24 cellular contexts compared by ENCODE assay signal in genomic region chr3:98029083-98029482, GRCh38. TPM values are rescaled to one million over a fixed set of nuclear protein-coding genes. Genes with fewer than 3 reads are reported as not detected.
DNase-seq lines count a peak whose midpoint lies in the region; ATAC-seq and TF ChIP-seq lines count a peak whose summit lies in the region.
"Had no signal": no experiment of that assay in that cellular context is flagged by ENCODE, and none has a peak within 500 bp of the region (broad histone marks: within the 10 kb centered on the region; RNA-seq: fewer than 3 reads in every experiment).

No MANE protein-coding gene starts in this region.

- TF ChIP-seq CTCF in type B pancreatic cell (conservative IDR thresholded peaks at IDR 0.05): no peak

- peaks cover 14% of the 10 kb centered on the region for H3K4me1 ChIP-seq in CD4-positive, CD25-positive, alpha-beta regulatory T cell (ENCODE audit: control insufficient read depth, insufficient read depth, low read length, poor library complexity, severe bottlenecking)
- H3K4me1 ChIP-seq: tibial nerve had no signal

- ATAC-seq in CD4-positive, CD25-positive, alpha-beta regulatory T cell (ENCODE audit: low read depth in 2 of 2): peak in 1 of 2 donors; percentile 43
- peak; percentile 52 to 80 (median 76) for ATAC-seq in T-cell (replicated peaks in 1 of 4)
- no peak for ATAC-seq in HG02623 (IDR thresholded peaks at IDR 0.05; ENCODE audit: unreplicated experiment)

- no peaks in the 10 kb centered on the region for H3K27me3 ChIP-seq in CD4-positive, CD25-positive, alpha-beta regulatory T cell (ENCODE audit: control insufficient read depth, insufficient read depth, low read length)
- H3K27me3 ChIP-seq: tibial nerve had no signal

- peak overlapping the region; percentile 67 for H3K27ac ChIP-seq in CD4-positive, CD25-positive, alpha-beta regulatory T cell (ENCODE audit: insufficient read depth, low read length, poor library complexity, severe bottlenecking)
- H3K27ac ChIP-seq: 22Rv1, cardiac muscle cell, HL-60, tibial nerve had no signal

- no peaks in the 10 kb centered on the region for H3K9me3 Mint-ChIP-seq in CD4-positive, CD25-positive, alpha-beta regulatory T cell
- H3K9me3 Mint-ChIP-seq in T-cell (no peaks in the 10 kb centered on the region), type B pancreatic cell (no peaks in the 10 kb centered on the region)

- H3K4me3 Mint-ChIP-seq in CD4-positive, CD25-positive, alpha-beta regulatory T cell: peak overlapping the region; percentile 16 to 87 (median 57)
- H3K4me3 Mint-ChIP-seq in T-cell: peak overlapping the region; percentile 45 to 71 (median 70)
- H3K4me3 Mint-ChIP-seq in type B pancreatic cell: no peak overlapping the region

- peak overlapping the region; percentile 89 to 97 (median 96) for H3K27ac Mint-ChIP-seq in CD4-positive, CD25-positive, alpha-beta regulatory T cell
- H3K27ac Mint-ChIP-seq in T-cell (peak overlapping the region; percentile 98 to 99), type B pancreatic cell (no peak overlapping the region)

- H3K4me1 Mint-ChIP-seq in CD4-positive, CD25-positive, alpha-beta regulatory T cell: peaks cover 6 to 20% (median 13%) of the 10 kb centered on the region in 4 donors
- H3K4me1 Mint-ChIP-seq in T-cell (peaks cover 16 to 19% (median 18%) of the 10 kb centered on the region in 3 donors), type B pancreatic cell (ENCODE audit: unreplicated experiment) (peaks cover 5% of the 10 kb centered on the region)

- peak overlapping the region; percentile 68 for H3K4me3 ChIP-seq in CD4-positive, CD25-positive, alpha-beta regulatory T cell (ENCODE audit: low read depth, low read length)
- H3K4me3 ChIP-seq: cardiac muscle cell, tibial nerve had no signal

- no peaks in the 10 kb centered on the region for H3K9me3 ChIP-seq in CD4-positive, CD25-positive, alpha-beta regulatory T cell (ENCODE audit: control insufficient read depth in 2 of 2, low read length in 2 of 2)
- H3K9me3 ChIP-seq: tibial nerve had no signal

- peaks cover 14% of the 10 kb centered on the region for H3K27me3 Mint-ChIP-seq in CD4-positive, CD25-positive, alpha-beta regulatory T cell
- H3K27me3 Mint-ChIP-seq in T-cell (peaks cover 0 to 4% of the 10 kb centered on the region in 2 donors), type B pancreatic cell (peaks cover 14% of the 10 kb centered on the region)

- POLR2A ChIA-PET in T-cell (lab: Charles Lee): no interaction called here

- CTCF ChIA-PET in T-cell (lab: Charles Lee): no interaction called here

- DNase-seq in SKM-1 (lab: John Stamatoyannopoulos, UW; ENCODE audit: unreplicated experiment) (peak; percentile 2), SKM-1 treated with dmso at 0.1 percent for 144 hours (lab: John Stamatoyannopoulos, UW; ENCODE audit: unreplicated experiment) (no peak), T-cell (no peak), amniotic epithelial cell (ENCODE audit: low read depth) (peak; percentile 3), type B pancreatic cell (ENCODE audit: extremely low spot score, unreplicated experiment) (no peak)
- peak in 2 of 3 donors; percentile 1 to 58 for DNase-seq in CD4-positive, CD25-positive, alpha-beta regulatory T cell
- DNase-seq in stimulated activated CD4-positive, alpha-beta T cell treated with anti-CD3 and anti-CD28 coated beads, Interleukin-2, amount 100 ng/mL, for 24 hours: no peak
- DNase-seq: anterior cingulate cortex; COR-L47; dermis blood vessel endothelial cell; GOT3; kidney glomerular epithelial cell; NCI-H1105 treated with DMSO at 0.1 percent for 48 hours; NCI-H2081; SIG-M5; small intestine; stimulated activated CD4-positive, alpha-beta T cell treated with anti-CD3 and anti-CD28 coated beads, Interleukin-2, amount 100 ng/mL, for 48 hours; stimulated activated naive CD4-positive, alpha-beta T cell treated with Interleukin-2 at 50 U/mL for 16 hours had no signal

- H3K36me3 ChIP-seq in CD4-positive, CD25-positive, alpha-beta regulatory T cell (ENCODE audit: control insufficient read depth, insufficient read depth, low read length): no peaks in the 10 kb centered on the region
- H3K36me3 ChIP-seq: cardiac muscle cell, tibial nerve had no signal

- H3K36me3 Mint-ChIP-seq in CD4-positive, CD25-positive, alpha-beta regulatory T cell: no peaks in the 10 kb centered on the region
- H3K36me3 Mint-ChIP-seq in T-cell (no peaks in the 10 kb centered on the region), type B pancreatic cell (no peaks in the 10 kb centered on the region)

RNA-seq across cellular contexts. Expression of gene GABRR3, which starts 6.0 kb away (rescaled TPM):
- total RNA-seq in CD4-positive, CD25-positive, alpha-beta regulatory T cell: not detected
- not detected for polyA plus RNA-seq in CD4-positive, CD25-positive, alpha-beta regulatory T cell
- not detected for total RNA-seq in T-cell
- total RNA-seq in type B pancreatic cell (ENCODE audit: low replicate concordance): not detected in 2 replicates
- total RNA-seq: cardiac muscle cell, dermis blood vessel endothelial cell, lung microvascular endothelial cell, tibial nerve had no signal
- polyA plus RNA-seq: cardiac muscle cell, small intestine had no signal

RNA-seq across cellular contexts. Expression of gene RIOX2, which starts 56.9 kb away (rescaled TPM):
- 21.8 TPM for total RNA-seq in CD4-positive, CD25-positive, alpha-beta regulatory T cell
- 10 to 100 TPM; 26.0 to 32.2 (median 29.6) TPM for polyA plus RNA-seq in CD4-positive, CD25-positive, alpha-beta regulatory T cell
- total RNA-seq in T-cell: 10 to 100 TPM; 22.8 to 34.7 (median 30.9) TPM
- total RNA-seq in type B pancreatic cell (ENCODE audit: low replicate concordance): 22.3 and 27.9 TPM in 2 replicates

RNA-seq across cellular contexts. Expression of gene OR5AC2, which starts 57.9 kb away (rescaled TPM):
- not detected for total RNA-seq in CD4-positive, CD25-positive, alpha-beta regulatory T cell
- polyA plus RNA-seq in CD4-positive, CD25-positive, alpha-beta regulatory T cell: not detected
- total RNA-seq in T-cell (not detected), type B pancreatic cell (ENCODE audit: low replicate concordance) (not detected in 2 replicates)
- total RNA-seq: cardiac muscle cell, dermis blood vessel endothelial cell, lung microvascular endothelial cell, tibial nerve had no signal
- polyA plus RNA-seq: cardiac muscle cell, small intestine had no signal

Comparison
In these comparisons a context has a peak if more than half of its experiments do, and no peak if none do; other contexts are left out.
1. DNase-seq: peak in SKM-1 (single experiment), CD4-positive, CD25-positive, alpha-beta regulatory T cell (2 of 3) and amniotic epithelial cell (single experiment); none in SKM-1 treated with dmso at 0.1 percent for 144 hours (single experiment), T-cell (0 of 34), type B pancreatic cell (single experiment) and stimulated activated CD4-positive, alpha-beta T cell treated with anti-CD3 and anti-CD28 coated beads, Interleukin-2, amount 100 ng/mL, for 24 hours (0 of 2).